In genomic region chrX:109902665-109903064, GRCh38 we compare ENCODE assay signal across 2 cellular contexts.
TF ChIP-seq lines count a peak whose summit lies in the region.

No MANE protein-coding gene starts in this region.

TF ChIP-seq in K562, 482 proteins besides CTCF, POLR2A, EP300 and RAD21 (continued from another document):
- TF ChIP-seq REST (CRISPR knock-in tag; IDR thresholded peaks at IDR 0.05; ENCODE audit: low read depth): no peak

TF ChIP-seq in WTC11, 78 proteins besides CTCF, POLR2A, EP300 and RAD21 (continued from another document):
- TF ChIP-seq E2F4 (CRISPR knock-in tag; IDR thresholded peaks at IDR 0.05; ENCODE audit: borderline replicate concordance, low read depth): no peak
- no peak for TF ChIP-seq TCF7 (CRISPR knock-in tag; IDR thresholded peaks at IDR 0.05; ENCODE audit: low read depth)
- no peak for TF ChIP-seq USF1 (CRISPR knock-in tag; IDR thresholded peaks at IDR 0.05)
- TF ChIP-seq ATF1 (CRISPR knock-in tag; IDR thresholded peaks at IDR 0.05): no peak
- no peak for TF ChIP-seq ZNF416 (CRISPR knock-in tag; IDR thresholded peaks at IDR 0.05)
- TF ChIP-seq ZNF396 (CRISPR knock-in tag; IDR thresholded peaks at IDR 0.05; ENCODE audit: borderline replicate concordance): no peak
- no peak for TF ChIP-seq FOXP1 (CRISPR knock-in tag; IDR thresholded peaks at IDR 0.05; ENCODE audit: borderline replicate concordance)
